Comparison of ENCODE assay signal across 19 cellular contexts in genomic region chr2:215371915-215372897, GRCh38.
"Had no signal": no experiment of that assay in that cellular context is flagged by ENCODE, and none has a peak within 500 bp of the region (broad histone marks: within the 10 kb centered on the region; RNA-seq: fewer than 3 reads in every experiment).

No MANE protein-coding gene starts in this region.

- H3K27ac ChIP-seq: breast epithelium, dorsolateral prefrontal cortex, skin epidermis, suprapubic skin, upper lobe of left lung had no signal

- H3K9me3 ChIP-seq: breast epithelium, mucosa of descending colon, suprapubic skin, upper lobe of left lung had no signal

- H3K27ac Mint-ChIP-seq: activated CD4-positive, alpha-beta T cell treated with anti-CD3 and anti-CD28 coated beads, Interleukin-2, amount 10 ng/mL, durations not matched to agents 7 days and 5 days; activated T-helper 1 cell treated with anti-CD3 and anti-CD28 coated beads, Interleukin-12 subunit alpha, Interleukin-12 subunit beta, Interleukin-2, Interleukin-4 antibody, amounts not matched to agents 30 ng/mL and 10 ng/mL and 1 ng/mL, durations not matched to agents 14 hours and 24 hours and 36 hours; endodermal cell; T-helper 2 cell treated with Interferon-gamma antibody and Interleukin-4, amounts not matched to agents 5 μg/mL and 100 μg/mL, for 36 hours had no signal

- H3K9me3 Mint-ChIP-seq: endodermal cell; T-helper 2 cell treated with Interferon-gamma antibody and Interleukin-4, amounts not matched to agents 5 μg/mL and 100 μg/mL, for 36 hours had no signal

- H3K4me3 Mint-ChIP-seq: activated CD4-positive, alpha-beta T cell treated with anti-CD3 and anti-CD28 coated beads, Interleukin-2, amount 10 ng/mL, durations not matched to agents 7 days and 5 days; activated T-helper 1 cell treated with anti-CD3 and anti-CD28 coated beads, Interleukin-12 subunit alpha, Interleukin-12 subunit beta, Interleukin-2, Interleukin-4 antibody, amounts not matched to agents 30 ng/mL and 10 ng/mL and 1 ng/mL, durations not matched to agents 14 hours and 24 hours and 36 hours; endodermal cell; naive thymus-derived CD4-positive, alpha-beta T cell; T-helper 2 cell treated with Interferon-gamma antibody and Interleukin-4, amounts not matched to agents 5 μg/mL and 100 μg/mL, for 36 hours had no signal

- H3K4me1 Mint-ChIP-seq: activated CD4-positive, alpha-beta T cell treated with anti-CD3 and anti-CD28 coated beads, Interleukin-2, amount 10 ng/mL, durations not matched to agents 7 days and 5 days; endodermal cell; naive thymus-derived CD4-positive, alpha-beta T cell had no signal

- H3K36me3 ChIP-seq: breast epithelium had no signal

- H3K4me1 ChIP-seq: breast epithelium, suprapubic skin, upper lobe of left lung had no signal

- H3K27me3 Mint-ChIP-seq: activated CD4-positive, alpha-beta T cell treated with anti-CD3 and anti-CD28 coated beads, Interleukin-2, amount 10 ng/mL, durations not matched to agents 7 days and 5 days; naive thymus-derived CD4-positive, alpha-beta T cell had no signal

- H3K27me3 ChIP-seq: breast epithelium, dorsolateral prefrontal cortex, suprapubic skin, upper lobe of left lung had no signal

- DNase-seq: activated CD4-positive, alpha-beta T cell treated with anti-CD3 and anti-CD28 coated beads, Interleukin-2, amount 10 ng/mL, durations not matched to agents 7 days and 5 days; activated CD4-positive, CD25-positive, alpha-beta regulatory T cell; activated CD8-positive, alpha-beta memory T cell treated with anti-CD3 and anti-CD28 coated beads for 24 hours; anterior cingulate cortex; dorsolateral prefrontal cortex; endodermal cell; erythroblast; islet precursor cell; mucosa of descending colon; naive thymus-derived CD4-positive, alpha-beta T cell; retina; stimulated activated CD4-positive, alpha-beta T cell treated with anti-CD3 and anti-CD28 coated beads, Interleukin-4, amount 100 ng/mL, for 24 hours; stimulated activated naive CD8-positive, alpha-beta T cell treated with anti-CD3 and anti-CD28 coated beads, Interleukin-15, Interleukin-2, amounts not matched to agents 100 U/mL and 50 U/mL, for 24 hours; upper lobe of left lung had no signal

- H3K4me3 ChIP-seq: breast epithelium, dorsolateral prefrontal cortex, mucosa of descending colon, skin epidermis, suprapubic skin, upper lobe of left lung had no signal

- ATAC-seq: mucosa of descending colon; naive thymus-derived CD4-positive, alpha-beta T cell; stimulated activated naive CD8-positive, alpha-beta T cell treated with anti-CD3 and anti-CD28 coated beads, Interleukin-15, Interleukin-2, amounts not matched to agents 100 U/mL and 50 U/mL, for 24 hours had no signal
